Comparison of ENCODE assay signal across 22 cellular contexts in genomic region chr15:58741032-58741431, GRCh38. TPM values are rescaled to one million over a fixed set of nuclear protein-coding genes. Genes with fewer than 3 reads are reported as not detected.
DNase-seq lines count a peak whose midpoint lies in the region; ATAC-seq, FAIRE-seq and TF ChIP-seq lines count a peak whose summit lies in the region.
"Had no signal": no experiment of that assay in that cellular context is flagged by ENCODE, and none has a peak within 500 bp of the region (broad histone marks: within the 10 kb centered on the region; RNA-seq: fewer than 3 reads in every experiment).

No MANE protein-coding gene starts in this region.

- H3K4ac ChIP-seq in H9 (ENCODE audit: low read depth, low read length): no peak overlapping the region

- no peaks in the 10 kb centered on the region for H3K9me2 ChIP-seq in Loucy (replicated peaks; ENCODE audit: low read depth, low read length)

- no peak overlapping the region for H4K8ac ChIP-seq in H9 (replicated peaks; ENCODE audit: insufficient read length, low read depth, low read length)

- TF ChIP-seq RAD21 in A549 (conservative IDR thresholded peaks at IDR 0.05 in 1 of 2, IDR thresholded peaks at IDR 0.05 in 1 of 2): no peak
- TF ChIP-seq RAD21 in GM12878 (IDR thresholded peaks at IDR 0.05; ENCODE audit: insufficient read depth, low read depth, low read length): no peak

- H3K9me3 Mint-ChIP-seq in CD4-positive, CD25-positive, alpha-beta regulatory T cell: no peaks in the 10 kb centered on the region
- no peaks in the 10 kb centered on the region for H3K9me3 Mint-ChIP-seq in H9

- H3T11ph ChIP-seq in H9 (ENCODE audit: low read length): no peak overlapping the region

- H4K5ac ChIP-seq in H9 (ENCODE audit: insufficient read length, low read depth, low read length): no peak overlapping the region

- H3K23ac ChIP-seq in H9 (ENCODE audit: insufficient read length, low read depth, low read length): no peak overlapping the region

- peak overlapping the region; percentile 15 for H3K9ac ChIP-seq in Loucy (ENCODE audit: low read depth, low read length, poor library complexity, severe bottlenecking)
- H3K9ac ChIP-seq in GM12878 (ENCODE audit: control insufficient read depth, insufficient read depth, low read length): no peak overlapping the region
- H3K9ac ChIP-seq in H9 (ENCODE audit: extremely low read depth, insufficient read length, low read length): no peak overlapping the region

- H4K91ac ChIP-seq in H9 (ENCODE audit: insufficient read length, low read depth, low read length): no peak overlapping the region

- CTCF ChIA-PET in A549 (lab: Yijun Ruan, JAX) (no interaction called here), GM12878 (lab: Yijun Ruan, JAX) (interaction anchor here (1.1 to 3.0 kb wide), 4 partner anchors 8 to 56 kb away, joined by 3 to 17 read pairs (median 4); partner anchors contain the start of gene MINDY2)

- H3K36me3 Mint-ChIP-seq in CD4-positive, CD25-positive, alpha-beta regulatory T cell: peaks cover 9% of the 10 kb centered on the region
- no peaks in the 10 kb centered on the region for H3K36me3 Mint-ChIP-seq in H9 (ENCODE audit: insufficient read depth in 1 of 3, low read depth in 3 of 3)

- intact Hi-C loops in GM12878 (cut with micrococcal nuclease; ENCODE audit: unreplicated experiment): loop anchor here (10.0 kb wide), 1 partner anchor 286 kb away; no protein-coding TSS in a partner anchor

- FAIRE-seq in A549 (lab: Jason Lieb, UNC) (no peak), GM12878 (lab: Jason Lieb, UNC) (no peak)
- FAIRE-seq: D721Med, GM18507, HTR-8/SVneo had no signal

- no peak overlapping the region for H2BK12ac ChIP-seq in H9 (ENCODE audit: insufficient read length, low read depth, low read length)

- H3K27ac Mint-ChIP-seq in CD4-positive, CD25-positive, alpha-beta regulatory T cell: peak overlapping the region in 1 of 3 donors; percentile 0
- no peak overlapping the region for H3K27ac Mint-ChIP-seq in H9

- no TSS peak for BruUV-seq in GM12878 (replicated peaks; lab: Mats Ljungman, UMichigan)

- H3K79me2 ChIP-seq in Loucy (ENCODE audit: insufficient read depth, low read length): peaks cover 99% of the 10 kb centered on the region
- H3K79me2 ChIP-seq in GM12878 (ENCODE audit: control insufficient read depth, insufficient read depth, low read length): peaks cover 92% of the 10 kb centered on the region
- peaks cover 30% of the 10 kb centered on the region; the same call in 1 of the 2 replicates for H3K79me2 ChIP-seq in H9 (ENCODE audit: insufficient read depth, low read length)

- H3K4me1 Mint-ChIP-seq in CD4-positive, CD25-positive, alpha-beta regulatory T cell: peaks cover 39 to 93% (median 83%) of the 10 kb centered on the region in 4 donors
- peaks cover 51 to 55% of the 10 kb centered on the region in 2 experiments for H3K4me1 Mint-ChIP-seq in H9

- 0 out of 2 replicates have a peak, but pooled peaks cover 2% of the 10 kb centered on the region for H3F3A ChIP-seq in Loucy (ENCODE audit: low read depth)

- peak overlapping the region in 3 of 4 donors; percentile 1 to 48 (median 24) for H3K4me3 Mint-ChIP-seq in CD4-positive, CD25-positive, alpha-beta regulatory T cell
- no peak overlapping the region for H3K4me3 Mint-ChIP-seq in H9

- no peak overlapping the region for H2AK5ac ChIP-seq in H9 (ENCODE audit: insufficient read length, low read length)

- no peak overlapping the region for H2BK5ac ChIP-seq in H9 (ENCODE audit: insufficient read length, low read length)

- peaks cover 55% of the 10 kb centered on the region for H3K4me1 ChIP-seq in A549
- H3K4me1 ChIP-seq in CD4-positive, CD25-positive, alpha-beta regulatory T cell (ENCODE audit: control insufficient read depth, insufficient read depth, low read length, poor library complexity, severe bottlenecking): peaks cover 62% of the 10 kb centered on the region
- H3K4me1 ChIP-seq in Loucy (ENCODE audit: insufficient read depth, low read length, poor library complexity, severe bottlenecking): peaks cover 86% of the 10 kb centered on the region
- no peaks in the 10 kb centered on the region for H3K4me1 ChIP-seq in GM12878 (ENCODE audit: control insufficient read depth, insufficient read depth, low read length)
- H3K4me1 ChIP-seq in H9 (ENCODE audit: insufficient read depth, low read length): peaks cover 2% of the 10 kb centered on the region; the same call in 1 of the 2 replicates
- H3K4me1 ChIP-seq: SJCRH30 had no signal

- H3K4me3 ChIP-seq in A549 (no peak overlapping the region), Loucy (ENCODE audit: low read length, poor library complexity, severe bottlenecking) (peak overlapping the region; percentile 84), GM12878 (no peak overlapping the region)
- peak overlapping the region; percentile 27 for H3K4me3 ChIP-seq in CD4-positive, CD25-positive, alpha-beta regulatory T cell (ENCODE audit: low read depth, low read length)
- H3K4me3 ChIP-seq: SJCRH30 had no signal

- no peak for TF ChIP-seq CTCF in A549 (IDR thresholded peaks at IDR 0.05)
- no peak for TF ChIP-seq CTCF in Loucy (conservative IDR thresholded peaks at IDR 0.05; ENCODE audit: low read length)
- TF ChIP-seq CTCF in GM12878 (IDR thresholded peaks at IDR 0.05 in 2 of 3, conservative IDR thresholded peaks at IDR 0.05 in 1 of 3; ENCODE audit: control insufficient read depth in 2 of 3, extremely low read depth in 1 of 3, insufficient read depth in 1 of 3, low read depth in 3 of 3, low read length in 3 of 3): no peak
- TF ChIP-seq CTCF in H9 (conservative IDR thresholded peaks at IDR 0.05): no peak

- H3K23me2 ChIP-seq in H9 (ENCODE audit: insufficient read length, low read depth, low read length, poor library complexity, severe bottlenecking): no peaks in the 10 kb centered on the region

- SMC1A ChIA-PET in GM12878 (lab: Charles Lee; ENCODE audit: uncharacterized antibody, unreplicated experiment): interaction anchor here (0.6 to 2.9 kb wide), 3 partner anchors 9 to 16 kb away, joined by 3 to 11 read pairs (median 3); partner anchors contain the start of gene ADAM10

- H2AFZ ChIP-seq in Loucy (ENCODE audit: low read length): no peak overlapping the region
- H2AFZ ChIP-seq in GM12878 (ENCODE audit: control insufficient read depth, low read depth, low read length): no peak overlapping the region
- H2AFZ ChIP-seq in H9 (ENCODE audit: low read length): no peak overlapping the region

- no peak overlapping the region for H2BK120ac ChIP-seq in H9 (ENCODE audit: low read depth, low read length, poor library complexity, severe bottlenecking)

- no peak overlapping the region for H3K56ac ChIP-seq in H9 (ENCODE audit: insufficient read length, low read depth, low read length)

- H3K18ac ChIP-seq in H9 (ENCODE audit: insufficient read length, low read depth, low read length): no peak overlapping the region

- H3K9me3 ChIP-seq in A549 (no peaks in the 10 kb centered on the region), Loucy (ENCODE audit: insufficient read depth, low read depth, low read length) (no peaks in the 10 kb centered on the region), GM12878 (replicated peaks; ENCODE audit: control insufficient read depth, insufficient read depth, low read length) (no peaks in the 10 kb centered on the region; the same call in 2 of the 3 replicates), H9 (ENCODE audit: control insufficient read depth, low read depth, low read length) (no peaks in the 10 kb centered on the region)
- no peaks in the 10 kb centered on the region for H3K9me3 ChIP-seq in CD4-positive, CD25-positive, alpha-beta regulatory T cell (ENCODE audit: control insufficient read depth in 2 of 2, low read length in 2 of 2)
- H3K9me3 ChIP-seq: SJCRH30 had no signal

- H3K27ac ChIP-seq in A549 (no peak overlapping the region), GM12878 (ENCODE audit: control insufficient read depth, insufficient read depth) (no peak overlapping the region), H9 (ENCODE audit: insufficient read length, low read depth, low read length) (no peak overlapping the region)
- no peak overlapping the region for H3K27ac ChIP-seq in CD4-positive, CD25-positive, alpha-beta regulatory T cell (ENCODE audit: insufficient read depth, low read length, poor library complexity, severe bottlenecking)
- H3K27ac ChIP-seq: SJCRH30 had no signal

- H2BK15ac ChIP-seq in H9 (ENCODE audit: low read depth, low read length): no peak overlapping the region

- 88% methylated on average over 2 of the region's 2 CpGs for WGBS in A549 (ENCODE audit: missing lambda C conversion rate)
- WGBS in GM12878 (ENCODE audit: insufficient coverage, insufficient replicate concordance, low lambda C conversion rate, missing lambda C conversion rate): 73% methylated on average over 2 of the region's 2 CpGs
- no CpG with 5 or more reads among the region's 2 CpGs for WGBS in H9 (ENCODE audit: extremely low coverage, insufficient read length, low lambda C conversion rate)

- TF ChIP-seq EP300 in A549 (IDR thresholded peaks at IDR 0.05) (no peak), GM12878 (IDR thresholded peaks at IDR 0.05; ENCODE audit: borderline replicate concordance in 1 of 2, control insufficient read depth in 1 of 2, low read depth in 2 of 2, low read length in 2 of 2) (no peak)

- DNase-seq in A549 (ENCODE audit: low read depth in 1 of 2, low spot score in 1 of 2) (no peak), GM12878 (ENCODE audit: low read depth, low spot score) (no peak), NCI-H1436 treated with DMSO at 0.1 percent for 48 hours (lab: John Stamatoyannopoulos, UW) (no peak), H9 (no peak), NCI-H1105 treated with DMSO at 0.1 percent for 48 hours (lab: John Stamatoyannopoulos, UW) (no peak)
- DNase-seq in CD4-positive, CD25-positive, alpha-beta regulatory T cell: no peak
- no peak for DNase-seq in activated T-cell treated with anti-CD3 and anti-CD28 coated beads, Interleukin-2, amount 50 U/mL, for 1 hour
- DNase-seq: GOT3, IMR-90, MV-4-11, NCI-H1436, NCI-H2029, NCI-H2227 treated with DMSO at 0.1 percent for 48 hours, NCI-H510A, SJCRH30, T-helper 1 cell had no signal

- in situ Hi-C loops in GM12878 (cut with MboI): no loop called here

- H4K20me1 ChIP-seq in Loucy (ENCODE audit: insufficient read depth, low read length, poor library complexity, severe bottlenecking) (peaks cover 96% of the 10 kb centered on the region), GM12878 (ENCODE audit: control insufficient read depth, insufficient read depth) (no peaks in the 10 kb centered on the region), H9 (ENCODE audit: control insufficient read depth, insufficient read depth, insufficient read length) (no peaks in the 10 kb centered on the region)

- POLR2A ChIA-PET in A549 (lab: Yijun Ruan, JAX) (interaction anchor here (0.8 kb wide), 1 partner anchor 9 kb away, joined by 3 read pairs; the partner anchor contains the start of gene ADAM10), GM12878 (lab: Charles Lee) (interaction anchor here (0.6 kb wide), 1 partner anchor 14 kb away, joined by 3 read pairs; no protein-coding TSS in a partner anchor)

- H3K27me3 Mint-ChIP-seq in CD4-positive, CD25-positive, alpha-beta regulatory T cell: no peaks in the 10 kb centered on the region
- H3K27me3 Mint-ChIP-seq in H9 (ENCODE audit: low read depth): no peaks in the 10 kb centered on the region

- no peaks in the 10 kb centered on the region for H3K27me3 ChIP-seq in CD4-positive, CD25-positive, alpha-beta regulatory T cell (ENCODE audit: control insufficient read depth, insufficient read depth, low read length)
- H3K27me3 ChIP-seq in Loucy (ENCODE audit: insufficient read depth, low read length, poor library complexity, severe bottlenecking) (no peaks in the 10 kb centered on the region), GM12878 (replicated peaks in 1 of 2; ENCODE audit: control insufficient read depth in 2 of 2, insufficient read depth in 2 of 2, low read length in 1 of 2) (no peaks in the 10 kb centered on the region), H9 (ENCODE audit: insufficient read depth, low read length) (no peaks in the 10 kb centered on the region)
- H3K27me3 ChIP-seq: SJCRH30 had no signal

- RAD21 ChIA-PET in GM12878 (lab: Charles Lee; ENCODE audit: unreplicated experiment): interaction anchor here (3.6 kb wide), 1 partner anchor 15 kb away, joined by 17 read pairs; no protein-coding TSS in a partner anchor

- no peak for ATAC-seq in A549
- no peak for ATAC-seq in CD4-positive, CD25-positive, alpha-beta regulatory T cell (ENCODE audit: low read depth in 2 of 2)
- no peak for ATAC-seq in GM12878
- ATAC-seq: HCT116, Panc1 had no signal

- H2BK20ac ChIP-seq in H9 (ENCODE audit: low read depth, low read length, poor library complexity, severe bottlenecking): no peak overlapping the region

- no peak for TF ChIP-seq POLR2A in A549 (IDR thresholded peaks at IDR 0.05; ENCODE audit: low read length)
- no peak for TF ChIP-seq POLR2A in GM12878 (IDR thresholded peaks at IDR 0.05; ENCODE audit: low read depth, low read length)

- peaks cover 6% of the 10 kb centered on the region for H3K79me1 ChIP-seq in H9 (ENCODE audit: insufficient read depth, low read depth, low read length, poor library complexity, severe bottlenecking)

- no peak overlapping the region for H3K14ac ChIP-seq in H9 (ENCODE audit: insufficient read depth, low read length)

- no peak overlapping the region for H3K4me2 ChIP-seq in A549
- peak overlapping the region; percentile 99 for H3K4me2 ChIP-seq in Loucy (ENCODE audit: low read depth, low read length, poor library complexity, severe bottlenecking)
- no peak overlapping the region for H3K4me2 ChIP-seq in GM12878 (ENCODE audit: control insufficient read depth, insufficient read depth)
- no peak overlapping the region for H3K4me2 ChIP-seq in H9 (ENCODE audit: insufficient read depth, insufficient read length, low read length)

- H3K36me3 ChIP-seq in CD4-positive, CD25-positive, alpha-beta regulatory T cell (ENCODE audit: control insufficient read depth, insufficient read depth, low read length): no peaks in the 10 kb centered on the region
- no peaks in the 10 kb centered on the region for H3K36me3 ChIP-seq in Loucy (ENCODE audit: insufficient read depth, low read length)
- no peaks in the 10 kb centered on the region for H3K36me3 ChIP-seq in GM12878 (ENCODE audit: control insufficient read depth in 2 of 2, insufficient read depth in 2 of 2, low read length in 1 of 2)

RNA-seq across cellular contexts. Expression of gene ADAM10, which starts 8.5 kb away (rescaled TPM):
- polyA plus RNA-seq in A549 (2011; rRNA removed): 210 and 236 TPM in 2 replicates
- polyA plus RNA-seq in A549 (2012; cell fraction: cytosol; rRNA removed): 64.7 and 64.8 TPM in 2 replicates
- polyA plus RNA-seq in A549 (2012; cell fraction: nucleus; rRNA removed): 60.0 and 64.6 TPM in 2 replicates
- 177 to 200 TPM (median 196 TPM) in 3 replicates for polyA plus RNA-seq in A549 (2017; fragmentation: RNase III; extraction: RNeasy Plus Mini Kit Qiagen cat#74134 plus additional on column Dnase treatment)
- polyA minus RNA-seq in A549 (2011; rRNA and poly(A)+ RNA removed): 117 TPM in 2 replicates
- 156 TPM for total RNA-seq in CD4-positive, CD25-positive, alpha-beta regulatory T cell
- polyA plus RNA-seq in CD4-positive, CD25-positive, alpha-beta regulatory T cell: 100 to 1,000 TPM; 149 to 183 (median 153) TPM
- 214 and 218 TPM in 2 replicates for total RNA-seq in GM12878 (2013; cell fraction: nucleolus; rRNA removed)
- total RNA-seq in GM12878 (2014; rRNA removed): 40.7 and 43.9 TPM in 2 replicates
- total RNA-seq in GM12878 (2014; rRNA removed; fragmentation: Illumina TruSeq; extraction: Trizol): 33.1 and 33.3 TPM in 2 replicates
- total RNA-seq in GM12878 (2021): 73.7 and 77.0 TPM in 2 replicates
- polyA plus RNA-seq in GM12878 (2011; ENCODE audit: low read depth): 34.2 TPM
- 83.0 and 107 TPM in 2 replicates for polyA plus RNA-seq in GM12878 (2011; rRNA removed)
- 37.9 and 39.1 TPM in 2 replicates for polyA plus RNA-seq in GM12878 (2011; cell fraction: cytosol; rRNA removed)
- polyA plus RNA-seq in GM12878 (2011; cell fraction: nucleus; rRNA removed): 23.7 and 25.8 TPM in 2 replicates
- 61.2 and 63.5 TPM in 2 replicates for polyA plus RNA-seq in GM12878 (2012)
- polyA plus RNA-seq in GM12878 (2014; fragmentation: Illumina TruSeq; extraction: Trizol): 59.5 and 60.2 TPM in 2 replicates
- polyA plus RNA-seq in GM12878 (2014; fragmentation: Nextera tagmentation; extraction: Ambion mirVana): 10 to 100 TPM; 10.0 to 11.1 TPM
- 43.5 and 50.4 TPM in 2 replicates for polyA plus RNA-seq in GM12878 (2014; rRNA removed)
- polyA plus RNA-seq in GM12878 (2016; fragmentation: Nextera tagmentation; extraction: Ambion mirVana): 10 to 100 TPM; 87.6 to 88.9 TPM
- polyA minus RNA-seq in GM12878 (2011; rRNA and poly(A)+ RNA removed): 60.7 and 111 TPM in 2 replicates
- polyA minus RNA-seq in GM12878 (2011; cell fraction: cytosol; rRNA and poly(A)+ RNA removed): 39.4 and 50.1 TPM in 2 replicates
- polyA minus RNA-seq in GM12878 (2011; cell fraction: nucleus; rRNA and poly(A)+ RNA removed): 37.4 and 63.6 TPM in 2 replicates
- 150 and 159 TPM in 2 replicates for total RNA-seq in H9 (2021)

RNA-seq across cellular contexts. Expression of gene MINDY2, which starts 30.1 kb away (rescaled TPM):
- polyA plus RNA-seq in A549 (2011; rRNA removed): 4.8 and 7.0 TPM in 2 replicates
- polyA plus RNA-seq in A549 (2012; cell fraction: cytosol; rRNA removed): 0.75 and 1.00 TPM in 2 replicates
- 1.2 TPM in 2 replicates for polyA plus RNA-seq in A549 (2012; cell fraction: nucleus; rRNA removed)
- polyA plus RNA-seq in A549 (2017; fragmentation: RNase III; extraction: RNeasy Plus Mini Kit Qiagen cat#74134 plus additional on column Dnase treatment): 4.7 to 4.9 TPM (median 4.7 TPM) in 3 replicates
- 7.3 and 9.6 TPM in 2 replicates for polyA minus RNA-seq in A549 (2011; rRNA and poly(A)+ RNA removed)
- 15.5 TPM for total RNA-seq in CD4-positive, CD25-positive, alpha-beta regulatory T cell
- polyA plus RNA-seq in CD4-positive, CD25-positive, alpha-beta regulatory T cell: 10 to 100 TPM in 3 of 4 donors, 1 to 10 TPM in 1; 7.9 to 15.9 (median 12.2) TPM
- 28.7 and 35.6 TPM in 2 replicates for total RNA-seq in GM12878 (2013; cell fraction: nucleolus; rRNA removed)
- 2.7 and 2.8 TPM in 2 replicates for total RNA-seq in GM12878 (2014; rRNA removed)
- total RNA-seq in GM12878 (2014; rRNA removed; fragmentation: Illumina TruSeq; extraction: Trizol): 3.6 and 3.8 TPM in 2 replicates
- 4.2 and 5.2 TPM in 2 replicates for total RNA-seq in GM12878 (2021)
- 1.7 TPM for polyA plus RNA-seq in GM12878 (2011; ENCODE audit: low read depth)
- 6.0 and 12.9 TPM in 2 replicates for polyA plus RNA-seq in GM12878 (2011; rRNA removed)
- polyA plus RNA-seq in GM12878 (2011; cell fraction: cytosol; rRNA removed): 1.9 and 2.0 TPM in 2 replicates
- polyA plus RNA-seq in GM12878 (2011; cell fraction: nucleus; rRNA removed): 3.8 TPM in 2 replicates
- polyA plus RNA-seq in GM12878 (2012): 3.0 and 4.5 TPM in 2 replicates
- polyA plus RNA-seq in GM12878 (2014; fragmentation: Illumina TruSeq; extraction: Trizol): 2.4 and 3.3 TPM in 2 replicates
- under 1 TPM; 0.73 to 0.74 TPM for polyA plus RNA-seq in GM12878 (2014; fragmentation: Nextera tagmentation; extraction: Ambion mirVana)
- polyA plus RNA-seq in GM12878 (2014; rRNA removed): 1.5 and 2.2 TPM in 2 replicates
- 1 to 10 TPM; 8.9 to 9.4 TPM for polyA plus RNA-seq in GM12878 (2016; fragmentation: Nextera tagmentation; extraction: Ambion mirVana)
- 7.1 and 15.5 TPM in 2 replicates for polyA minus RNA-seq in GM12878 (2011; rRNA and poly(A)+ RNA removed)
- 3.4 and 4.8 TPM in 2 replicates for polyA minus RNA-seq in GM12878 (2011; cell fraction: cytosol; rRNA and poly(A)+ RNA removed)
- polyA minus RNA-seq in GM12878 (2011; cell fraction: nucleus; rRNA and poly(A)+ RNA removed): 5.0 and 6.1 TPM in 2 replicates
- total RNA-seq in H9 (2021): 29.5 and 32.3 TPM in 2 replicates

Comparison
In these comparisons a context has a peak if more than half of its experiments do, and no peak if none do; other contexts are left out.
1. H3K4me3 ChIP-seq: peak in CD4-positive, CD25-positive, alpha-beta regulatory T cell (single experiment) and Loucy (single experiment); none in A549 (single experiment) and GM12878 (single experiment).
2. H3K4me3 Mint-ChIP-seq: peak in CD4-positive, CD25-positive, alpha-beta regulatory T cell (3 of 4); none in H9 (0 of 2).